In the genomic region with DNA sequence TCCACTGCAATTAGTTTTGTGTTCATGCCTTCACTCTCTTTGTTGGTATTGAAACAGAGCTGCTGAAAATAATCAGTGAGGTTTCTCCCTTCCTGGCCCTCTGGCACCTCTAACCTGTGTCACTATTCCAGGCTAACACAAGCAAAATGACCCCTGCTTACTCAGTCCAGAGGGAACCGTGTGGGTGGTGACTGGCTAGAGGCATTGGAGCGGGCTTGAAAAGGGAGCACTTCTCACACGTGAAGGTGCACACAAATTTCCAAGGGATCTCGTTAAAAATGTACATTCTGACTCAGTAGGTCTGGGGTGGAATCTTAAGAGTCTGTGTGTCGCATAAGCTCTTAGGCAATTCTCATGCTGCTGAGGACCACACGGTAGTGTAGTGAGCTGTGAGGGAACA, we compare ENCODE assay signal across 21 cellular contexts. TPM values are rescaled to one million over a fixed set of nuclear protein-coding genes. Genes with fewer than 3 reads are reported as not detected.
"Had no signal": no experiment of that assay in that cellular context is flagged by ENCODE, and none has a peak within 500 bp of the region (broad histone marks: within the 10 kb centered on the region; RNA-seq: fewer than 3 reads in every experiment).

No MANE protein-coding gene starts in this region.

- ATAC-seq: activated CD8-positive, alpha-beta T cell treated with anti-CD3 and anti-CD28 coated beads, Interleukin-2, amount 10 ng/mL, durations not matched to agents 7 days and 5 days had no signal

- H3K4me1 ChIP-seq: adrenal gland had no signal

- H3K4me3 ChIP-seq: adrenal gland, breast epithelium, PC-9 had no signal

- H3K27ac ChIP-seq: adrenal gland, breast epithelium, KMS-11, PC-9 had no signal

- H3K27ac Mint-ChIP-seq: activated CD8-positive, alpha-beta T cell treated with anti-CD3 and anti-CD28 coated beads, Interleukin-2, amount 10 ng/mL, durations not matched to agents 7 days and 5 days; activated naive CD8-positive, alpha-beta T cell treated with anti-CD3 and anti-CD28 coated beads, Interleukin-2, amount 10 ng/mL, durations not matched to agents 7 days and 5 days; T-helper 1 cell treated with Interleukin-12 subunit alpha and Interleukin-12 subunit beta and Interleukin-4 antibody, amounts not matched to agents 30 μg/mL and 1 μg/mL, for 36 hours had no signal

- H3K4me3 Mint-ChIP-seq: activated CD8-positive, alpha-beta T cell treated with anti-CD3 and anti-CD28 coated beads, Interleukin-2, amount 10 ng/mL, durations not matched to agents 7 days and 5 days; T-helper 1 cell treated with Interleukin-12 subunit alpha and Interleukin-12 subunit beta and Interleukin-4 antibody, amounts not matched to agents 30 μg/mL and 1 μg/mL, for 36 hours had no signal

- H2AFZ ChIP-seq: PC-9 had no signal

- H3K36me3 Mint-ChIP-seq: activated naive CD8-positive, alpha-beta T cell treated with anti-CD3 and anti-CD28 coated beads, Interleukin-2, amount 10 ng/mL, durations not matched to agents 7 days and 5 days had no signal

- H3K9ac ChIP-seq: KMS-11 had no signal

- H3K9me3 ChIP-seq: adrenal gland, breast epithelium had no signal

- H3K4me2 ChIP-seq: KMS-11, PC-9 had no signal

- DNase-seq: activated CD4-positive, alpha-beta T cell treated with anti-CD3 and anti-CD28 coated beads for 48 hours; activated CD4-positive, alpha-beta T cell treated with anti-CD3 and anti-CD28 coated beads, Interleukin-2, amount 50 U/mL, for 4 hours; activated CD4-positive, CD25-positive, alpha-beta regulatory T cell treated with anti-CD3 and anti-CD28 coated beads, Interleukin-2, amount 50 U/mL, for 72 hours; activated CD8-positive, alpha-beta memory T cell treated with anti-CD3 and anti-CD28 coated beads, Interleukin-2, amount 50 U/mL, for 48 hours; activated CD8-positive, alpha-beta T cell treated with anti-CD3 and anti-CD28 coated beads, Interleukin-2, amount 10 ng/mL, durations not matched to agents 7 days and 5 days; activated naive CD4-positive, alpha-beta T cell treated with anti-CD3 and anti-CD28 coated beads, Interleukin-2, amount 50 U/mL, for 16 hours; activated naive CD8-positive, alpha-beta T cell treated with anti-CD3 and anti-CD28 coated beads, Interleukin-2, amount 10 ng/mL, durations not matched to agents 7 days and 5 days; activated T-cell treated with anti-CD3 and anti-CD28 coated beads, Interleukin-2, amount 50 U/mL, for 1 hour; adrenal gland; anterior cingulate cortex; NCI-H1092 treated with DMSO at 0.1 percent for 48 hours; NCI-H1436 treated with DMSO at 0.1 percent for 48 hours; NCI-H187; NCI-H446; NCI-H524; PC-9; SHP77 treated with DMSO at 0.1 percent for 48 hours had no signal

- H3K36me3 ChIP-seq: adrenal gland, breast epithelium had no signal

RNA-seq across cellular contexts. Expression of a gene that starts 1.3 kb away (rescaled TPM):
- total RNA-seq: activated naive CD8-positive, alpha-beta T cell treated with anti-CD3 and anti-CD28 coated beads, Interleukin-2, amount 10 ng/mL, durations not matched to agents 7 days and 5 days; MCF 10A; PC-9 had no signal
